In the genomic region with DNA sequence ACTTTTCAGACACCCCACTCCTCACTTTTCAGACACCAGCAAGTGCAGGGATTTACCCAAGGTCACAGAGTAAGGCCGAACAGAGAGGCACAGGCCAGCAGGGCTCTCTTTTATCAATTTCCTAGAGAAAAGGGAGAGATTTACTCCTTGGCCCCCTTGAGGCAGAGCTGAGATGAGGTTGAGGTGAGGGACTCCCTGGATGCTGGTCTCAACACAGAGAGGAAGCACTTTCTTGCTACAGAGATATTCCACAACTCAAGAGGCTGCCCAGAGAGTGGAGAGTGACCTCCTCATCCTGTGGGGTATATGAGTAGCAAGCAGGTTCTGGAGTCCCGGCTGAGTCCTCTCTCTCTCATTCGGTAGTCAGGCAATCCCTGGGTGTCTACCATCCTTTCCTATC, we compare ENCODE assay signal across 1 cellular context.
TF ChIP-seq lines count a peak whose summit lies in the region.

No MANE protein-coding gene starts in this region.

TF ChIP-seq in IMR-90, 13 proteins besides CTCF, POLR2A, EP300 and RAD21:
- TF ChIP-seq MAZ (IDR thresholded peaks at IDR 0.05; ENCODE audit: borderline replicate concordance, low read depth, low read length) (no peak), FOS (IDR thresholded peaks at IDR 0.05; ENCODE audit: low read depth, low read length) (no peak), MXI1 (IDR thresholded peaks at IDR 0.05; ENCODE audit: borderline replicate concordance, low read depth, low read length) (no peak), RCOR1 (IDR thresholded peaks at IDR 0.05; ENCODE audit: insufficient replicate concordance, low read length) (no peak), BHLHE40 (IDR thresholded peaks at IDR 0.05; ENCODE audit: low read depth, low read length) (no peak), MAFK (IDR thresholded peaks at IDR 0.05; ENCODE audit: low read depth, low read length) (no peak), RFX5 (IDR thresholded peaks at IDR 0.05; ENCODE audit: low read depth, low read length) (no peak), CHD1 (IDR thresholded peaks at IDR 0.05; ENCODE audit: low read depth, low read length) (no peak), SMC3 (IDR thresholded peaks at IDR 0.05; ENCODE audit: low read depth, low read length) (no peak), CEBPB (IDR thresholded peaks at IDR 0.05; ENCODE audit: low read depth, low read length) (no peak), NFE2L2 (IDR thresholded peaks at IDR 0.05; ENCODE audit: low read depth, low read length) (no peak)
- TF ChIP-seq, protein P1, sequence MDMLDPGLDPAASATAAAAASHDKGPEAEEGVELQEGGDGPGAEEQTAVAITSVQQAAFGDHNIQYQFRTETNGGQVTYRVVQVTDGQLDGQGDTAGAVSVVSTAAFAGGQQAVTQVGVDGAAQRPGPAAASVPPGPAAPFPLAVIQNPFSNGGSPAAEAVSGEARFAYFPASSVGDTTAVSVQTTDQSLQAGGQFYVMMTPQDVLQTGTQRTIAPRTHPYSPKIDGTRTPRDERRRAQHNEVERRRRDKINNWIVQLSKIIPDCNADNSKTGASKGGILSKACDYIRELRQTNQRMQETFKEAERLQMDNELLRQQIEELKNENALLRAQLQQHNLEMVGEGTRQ (IDR thresholded peaks at IDR 0.05; ENCODE audit: low read depth, low read length), result no peak
- TF ChIP-seq, protein P2, sequence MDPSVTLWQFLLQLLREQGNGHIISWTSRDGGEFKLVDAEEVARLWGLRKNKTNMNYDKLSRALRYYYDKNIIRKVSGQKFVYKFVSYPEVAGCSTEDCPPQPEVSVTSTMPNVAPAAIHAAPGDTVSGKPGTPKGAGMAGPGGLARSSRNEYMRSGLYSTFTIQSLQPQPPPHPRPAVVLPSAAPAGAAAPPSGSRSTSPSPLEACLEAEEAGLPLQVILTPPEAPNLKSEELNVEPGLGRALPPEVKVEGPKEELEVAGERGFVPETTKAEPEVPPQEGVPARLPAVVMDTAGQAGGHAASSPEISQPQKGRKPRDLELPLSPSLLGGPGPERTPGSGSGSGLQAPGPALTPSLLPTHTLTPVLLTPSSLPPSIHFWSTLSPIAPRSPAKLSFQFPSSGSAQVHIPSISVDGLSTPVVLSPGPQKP (IDR thresholded peaks at IDR 0.05; ENCODE audit: borderline replicate concordance, low read depth, low read length), result no peak
